ENCODE assay signal across 25 cellular contexts in the genomic region with DNA sequence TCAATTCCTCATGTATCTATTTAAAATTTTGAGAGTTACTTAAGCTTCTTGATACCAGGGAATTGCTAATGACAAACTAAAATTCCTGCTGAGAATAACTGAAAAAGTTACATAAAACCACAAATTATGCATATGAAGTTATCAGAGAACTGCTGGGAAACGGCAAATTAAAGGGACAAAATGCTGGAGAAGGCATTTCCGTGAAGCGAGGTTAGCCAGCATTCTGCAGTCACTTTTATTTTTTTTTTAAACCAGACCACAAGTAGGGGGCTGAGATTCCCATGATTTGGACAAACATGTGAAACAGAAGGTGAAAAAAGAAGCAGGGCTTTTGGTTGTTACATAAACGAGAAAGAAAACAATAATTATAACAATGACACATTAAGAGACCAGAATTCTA.
DNase-seq lines count a peak whose midpoint lies in the region; ATAC-seq and TF ChIP-seq lines count a peak whose summit lies in the region.
"Had no signal": no experiment of that assay in that cellular context is flagged by ENCODE, and none has a peak within 500 bp of the region (broad histone marks: within the 10 kb centered on the region; RNA-seq: fewer than 3 reads in every experiment).

No MANE protein-coding gene starts in this region.

- no peak overlapping the region for H3K4me2 ChIP-seq in GM23338
- H3K4me2 ChIP-seq in trophoblast cell (ENCODE audit: low read length): no peak overlapping the region

- no peak overlapping the region for H2AK5ac ChIP-seq in trophoblast cell (ENCODE audit: low read length)

- peaks cover 30% of the 10 kb centered on the region for H3K4me1 Mint-ChIP-seq in GM23338
- no peaks in the 10 kb centered on the region for H3K4me1 Mint-ChIP-seq in CD8-positive, alpha-beta memory T cell
- H3K4me1 Mint-ChIP-seq: immature natural killer cell; stimulated activated naive CD8-positive, alpha-beta T cell treated with anti-CD3 and anti-CD28 coated beads, Interleukin-15, amount 100 ng/mL, for 72 hours had no signal

- POLR2A ChIA-PET in CD8-positive, alpha-beta memory T cell (lab: Charles Lee): no interaction called here

- WGBS in trophoblast cell (ENCODE audit: extremely low coverage, insufficient coverage, insufficient read length): no CpG with 5 or more reads among the region's 4 CpGs

- H3K4me3 Mint-ChIP-seq in GM23338: no peak overlapping the region
- H3K4me3 Mint-ChIP-seq in CD8-positive, alpha-beta memory T cell: no peak overlapping the region
- H3K4me3 Mint-ChIP-seq: activated CD8-positive, alpha-beta T cell treated with anti-CD3 and anti-CD28 coated beads, Interleukin-2, amount 10 ng/mL, durations not matched to agents 7 days and 5 days; CD8-positive, alpha-beta T cell; effector memory CD8-positive, alpha-beta T cell; immature natural killer cell; nephron progenitor cell; stimulated activated naive CD8-positive, alpha-beta T cell treated with anti-CD3 and anti-CD28 coated beads, Interleukin-15, amount 100 ng/mL, for 72 hours had no signal

- H3K27me3 ChIP-seq in GM23338 (ENCODE audit: insufficient read depth) (no peaks in the 10 kb centered on the region), brain microvascular endothelial cell (replicated peaks) (no peaks in the 10 kb centered on the region), trophoblast cell (ENCODE audit: insufficient read depth, low read length) (no peaks in the 10 kb centered on the region)
- H3K27me3 ChIP-seq in CD8-positive, alpha-beta memory T cell (ENCODE audit: insufficient read depth, low read length, poor library complexity, severe bottlenecking): no peaks in the 10 kb centered on the region
- H3K27me3 ChIP-seq: colonic mucosa, right lobe of liver, tibial artery had no signal

- DNase-seq in GM23338 (ENCODE audit: low spot score) (peak; percentile 4), M059J (ENCODE audit: low read depth) (peak; percentile 61), brain microvascular endothelial cell (no peak), trophoblast cell (no peak), NCI-H69 (lab: John Stamatoyannopoulos, UW) (no peak)
- no peak for DNase-seq in CD8-positive, alpha-beta memory T cell
- DNase-seq: activated CD4-positive, alpha-beta T cell treated with anti-CD3 and anti-CD28 coated beads for 1 hour; activated CD8-positive, alpha-beta T cell treated with anti-CD3 and anti-CD28 coated beads, Interleukin-2, amount 10 ng/mL, durations not matched to agents 7 days and 5 days; activated gamma-delta T cell; CD8-positive, alpha-beta T cell; colonic mucosa; effector memory CD8-positive, alpha-beta T cell; GF-D8; immature natural killer cell; Karpas-422; NCI-H1105; NCI-H2029 treated with DMSO at 0.1 percent for 48 hours; NCI-H345; nephron progenitor cell; right lobe of liver; SHP77 treated with DMSO at 0.1 percent for 48 hours; stimulated activated naive CD8-positive, alpha-beta T cell treated with anti-CD3 and anti-CD28 coated beads, Interleukin-15, amount 100 ng/mL, for 72 hours; tibial artery had no signal

- no peak overlapping the region for H3K23ac ChIP-seq in trophoblast cell (ENCODE audit: low read length)

- H3K9me3 Mint-ChIP-seq in GM23338: no peaks in the 10 kb centered on the region
- H3K9me3 Mint-ChIP-seq in CD8-positive, alpha-beta memory T cell: peaks cover 0 to 27% (median 0%) of the 10 kb centered on the region in 5 donors
- H3K9me3 Mint-ChIP-seq: nephron progenitor cell; stimulated activated naive CD8-positive, alpha-beta T cell treated with anti-CD3 and anti-CD28 coated beads, Interleukin-15, amount 100 ng/mL, for 72 hours had no signal

- H3K27ac ChIP-seq in GM23338 (ENCODE audit: low read depth) (peak overlapping the region; percentile 60), brain microvascular endothelial cell (peak overlapping the region; percentile 99), trophoblast cell (ENCODE audit: low read depth, low read length) (no peak overlapping the region)
- H3K27ac ChIP-seq in CD8-positive, alpha-beta memory T cell (ENCODE audit: low read depth, low read length): no peak overlapping the region
- H3K27ac ChIP-seq: colonic mucosa, right lobe of liver had no signal

- TF ChIP-seq CTCF in GM23338 (conservative IDR thresholded peaks at IDR 0.05; ENCODE audit: low read depth in 2 of 2): no peak
- TF ChIP-seq CTCF in brain microvascular endothelial cell (IDR thresholded peaks at IDR 0.05; ENCODE audit: low read depth, low read length, missing control alignments): no peak

- no peaks in the 10 kb centered on the region for H3F3A ChIP-seq in GM23338 (replicated peaks; ENCODE audit: low read depth)

- H3K4me1 ChIP-seq in GM23338 (ENCODE audit: insufficient read depth): peaks cover 11% of the 10 kb centered on the region; the same call in 1 of the 2 replicates
- peaks cover 0 to 2% of the 10 kb centered on the region in 2 experiments for H3K4me1 ChIP-seq in trophoblast cell (ENCODE audit: control insufficient read depth in 1 of 2, insufficient read depth in 2 of 2, low read length in 2 of 2)
- no peaks in the 10 kb centered on the region for H3K4me1 ChIP-seq in CD8-positive, alpha-beta memory T cell (ENCODE audit: insufficient read depth, low read length)
- H3K4me1 ChIP-seq: colonic mucosa, right lobe of liver had no signal

- no peak for ATAC-seq in GM23338
- ATAC-seq in GM19467 (IDR thresholded peaks at IDR 0.05; ENCODE audit: unreplicated experiment): no peak
- ATAC-seq: activated CD8-positive, alpha-beta T cell treated with anti-CD3 and anti-CD28 coated beads, Interleukin-2, amount 10 ng/mL, durations not matched to agents 7 days and 5 days; CD8-positive, alpha-beta T cell; effector memory CD8-positive, alpha-beta T cell; esophagus mucosa; right lobe of liver; stimulated activated naive CD8-positive, alpha-beta T cell treated with anti-CD3 and anti-CD28 coated beads, Interleukin-15, amount 100 ng/mL, for 72 hours had no signal

- in situ Hi-C loops in brain microvascular endothelial cell (cut with HindIII; ENCODE audit: low pct_ligation_motif_present, low sequenced_read_pairs): no loop called here

- H3K9ac ChIP-seq in trophoblast cell (ENCODE audit: low read length): no peak overlapping the region

- H3K4ac ChIP-seq in trophoblast cell (ENCODE audit: low read depth, low read length): no peak overlapping the region

- H2BK12ac ChIP-seq in trophoblast cell (ENCODE audit: low read length): no peak overlapping the region

- H3K27me3 Mint-ChIP-seq in GM23338 (ENCODE audit: insufficient read depth, low read depth, poor library complexity): no peaks in the 10 kb centered on the region
- H3K27me3 Mint-ChIP-seq in CD8-positive, alpha-beta memory T cell: peaks cover 0 to 2% of the 10 kb centered on the region in 2 donors
- H3K27me3 Mint-ChIP-seq: effector memory CD8-positive, alpha-beta T cell; stimulated activated naive CD8-positive, alpha-beta T cell treated with anti-CD3 and anti-CD28 coated beads, Interleukin-15, amount 100 ng/mL, for 72 hours had no signal

- no peaks in the 10 kb centered on the region for H3K9me2 ChIP-seq in GM23338 (ENCODE audit: insufficient read depth)

- CTCF ChIA-PET in CD8-positive, alpha-beta memory T cell (lab: Charles Lee): no interaction called here

- no peak overlapping the region for H2BK120ac ChIP-seq in trophoblast cell (ENCODE audit: insufficient read depth, low read length, poor library complexity)

- peak overlapping the region; percentile 97 for H3K27ac Mint-ChIP-seq in GM23338
- no peak overlapping the region for H3K27ac Mint-ChIP-seq in CD8-positive, alpha-beta memory T cell
- H3K27ac Mint-ChIP-seq: activated CD8-positive, alpha-beta T cell treated with anti-CD3 and anti-CD28 coated beads, Interleukin-2, amount 10 ng/mL, durations not matched to agents 7 days and 5 days; CD8-positive, alpha-beta T cell; effector memory CD8-positive, alpha-beta T cell; immature natural killer cell; stimulated activated naive CD8-positive, alpha-beta T cell treated with anti-CD3 and anti-CD28 coated beads, Interleukin-15, amount 100 ng/mL, for 72 hours had no signal

- no peaks in the 10 kb centered on the region for H3K79me2 ChIP-seq in GM23338 (replicated peaks; ENCODE audit: insufficient read depth)
- H3K79me2 ChIP-seq in trophoblast cell (ENCODE audit: control insufficient read depth, insufficient read depth, low read length, poor library complexity): no peaks in the 10 kb centered on the region

- peaks cover 3% of the 10 kb centered on the region for H3K79me1 ChIP-seq in trophoblast cell (ENCODE audit: low read length)

- H3K36me3 ChIP-seq in GM23338 (ENCODE audit: insufficient read depth) (no peaks in the 10 kb centered on the region), brain microvascular endothelial cell (replicated peaks) (no peaks in the 10 kb centered on the region), trophoblast cell (ENCODE audit: control insufficient read depth in 1 of 2, insufficient read depth in 2 of 2, low read length in 2 of 2) (no peaks in the 10 kb centered on the region)
- no peaks in the 10 kb centered on the region for H3K36me3 ChIP-seq in CD8-positive, alpha-beta memory T cell (ENCODE audit: insufficient read depth, low read length)
- H3K36me3 ChIP-seq: colonic mucosa, right lobe of liver, tibial artery had no signal

- H2BK5ac ChIP-seq in trophoblast cell (ENCODE audit: low read depth, low read length, poor library complexity): no peak overlapping the region

- no peak overlapping the region for H4K12ac ChIP-seq in trophoblast cell (ENCODE audit: low read depth, low read length)

- no peaks in the 10 kb centered on the region for H3K36me3 Mint-ChIP-seq in GM23338 (ENCODE audit: low read depth)
- H3K36me3 Mint-ChIP-seq in CD8-positive, alpha-beta memory T cell: no peaks in the 10 kb centered on the region
- H3K36me3 Mint-ChIP-seq: CD8-positive, alpha-beta T cell; immature natural killer cell had no signal

- H2AFZ ChIP-seq in GM23338 (no peak overlapping the region), trophoblast cell (ENCODE audit: insufficient read depth, low read length, poor library complexity) (no peak overlapping the region)

- no peaks in the 10 kb centered on the region for H4K20me1 ChIP-seq in GM23338 (replicated peaks; ENCODE audit: insufficient read depth)

- H3K18ac ChIP-seq in trophoblast cell (ENCODE audit: low read length): no peak overlapping the region

- H3K9me3 ChIP-seq in trophoblast cell (ENCODE audit: insufficient read depth, low read depth, low read length): no peaks in the 10 kb centered on the region
- H3K9me3 ChIP-seq in CD8-positive, alpha-beta memory T cell (ENCODE audit: low read length): no peaks in the 10 kb centered on the region
- H3K9me3 ChIP-seq: colonic mucosa, right lobe of liver, tibial artery had no signal

- H3K14ac ChIP-seq in trophoblast cell (ENCODE audit: low read length): no peak overlapping the region

- H3K4me3 ChIP-seq in GM23338 (no peak overlapping the region), brain microvascular endothelial cell (ENCODE audit: low read depth, low read length) (no peak overlapping the region), trophoblast cell (ENCODE audit: low read depth, low read length) (no peak overlapping the region)
- H3K4me3 ChIP-seq in CD8-positive, alpha-beta memory T cell (ENCODE audit: low read length): no peak overlapping the region
- H3K4me3 ChIP-seq: colonic mucosa, right lobe of liver, tibial artery had no signal

- no peak overlapping the region for H4K8ac ChIP-seq in trophoblast cell (ENCODE audit: low read depth, low read length)

- peak overlapping the region; percentile 24 for H4K91ac ChIP-seq in trophoblast cell (ENCODE audit: low read depth, low read length)

TF ChIP-seq in GM23338, 12 proteins besides CTCF, POLR2A, EP300 and RAD21 (continues in another document):
- TF ChIP-seq POLR2AphosphoS5 (IDR thresholded peaks at IDR 0.05; ENCODE audit: low read depth): no peak

Comparison
In these comparisons a context has a peak if more than half of its experiments do, and no peak if none do; other contexts are left out.
1. DNase-seq: peak in GM23338 (single experiment) and M059J (single experiment); none in brain microvascular endothelial cell (single experiment), trophoblast cell (0 of 2), NCI-H69 (single experiment) and CD8-positive, alpha-beta memory T cell (0 of 5).
2. H3K27ac ChIP-seq: peak in GM23338 (single experiment) and brain microvascular endothelial cell (single experiment); none in trophoblast cell (single experiment) and CD8-positive, alpha-beta memory T cell (single experiment).